In the genomic region with DNA sequence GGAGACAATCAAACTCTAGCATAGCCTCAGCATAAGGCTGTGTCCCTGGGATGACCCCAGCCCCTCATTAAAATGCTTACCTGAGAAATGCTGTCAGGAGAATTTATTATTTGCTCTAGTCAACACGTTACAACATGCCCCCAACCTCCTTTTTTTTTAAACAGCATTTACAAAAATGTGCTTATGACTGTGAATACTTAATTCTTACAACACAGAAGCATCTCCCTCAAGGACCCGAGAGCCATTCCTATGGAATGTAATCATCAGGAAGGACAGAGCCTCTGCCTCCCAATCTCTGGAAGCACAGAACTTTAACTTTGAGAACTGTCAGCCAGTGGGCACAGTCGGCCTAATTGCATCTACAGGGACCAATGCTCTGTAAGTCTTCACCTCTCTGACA, we compare ENCODE assay signal across 27 cellular contexts.
A peak's percentile ranks its signal among the peaks of the same experiment; 100 is the strongest.
DNase-seq lines count a peak whose midpoint lies in the region; ATAC-seq and TF ChIP-seq lines count a peak whose summit lies in the region.
"Had no signal": no experiment of that assay in that cellular context is flagged by ENCODE, and none has a peak within 500 bp of the region (broad histone marks: within the 10 kb centered on the region; RNA-seq: fewer than 3 reads in every experiment).

No MANE protein-coding gene starts in this region.

- TF ChIP-seq CTCF in epithelial cell of esophagus (IDR thresholded peaks at IDR 0.05; ENCODE audit: insufficient read depth, low read depth, low read length, missing control alignments), result no peak

- no peak overlapping the region for H3K4me3 ChIP-seq in epithelial cell of esophagus (ENCODE audit: low read length)
- H3K4me3 ChIP-seq: gastroesophageal sphincter, left ventricle myocardium inferior, SJSA1, skin epidermis had no signal

- peak; percentile 4 for DNase-seq in AG08395 (ENCODE audit: low spot score)
- DNase-seq in LHCN-M2 (ENCODE audit: low read depth), result peak; percentile 31
- DNase-seq in epithelial cell of esophagus (ENCODE audit: low read depth), result peak; percentile 57
- peak; percentile 88 for DNase-seq in islet precursor cell
- DNase-seq in NK-92 treated with Interleukin-12 subunit alpha and Interleukin-12 subunit beta, amount 100 ng/mL, for 24 hours (lab: John Stamatoyannopoulos, UW), result no peak
- DNase-seq in COLO668 (lab: John Stamatoyannopoulos, UW; ENCODE audit: unreplicated experiment), result no peak
- DNase-seq in occipital lobe (lab: John Stamatoyannopoulos, UW), result no peak
- DNase-seq: activated CD4-positive, alpha-beta memory T cell treated with anti-CD3 and anti-CD28 coated beads for 36 hours; activated CD4-positive, CD25-positive, alpha-beta regulatory T cell; activated naive CD4-positive, alpha-beta T cell treated with anti-CD3 and anti-CD28 coated beads, Interleukin-2, amount 50 U/mL, for 16 hours; anterior cingulate cortex; dermis blood vessel endothelial cell; hypothalamus; left ventricle myocardium inferior; naive thymus-derived CD8-positive, alpha-beta T cell; NCI-H2029 treated with DMSO at 0.1 percent for 48 hours; NCI-H345; NCI-H748 treated with DMSO at 0.1 percent for 48 hours; nucleus accumbens; stimulated activated naive CD8-positive, alpha-beta T cell treated with anti-CD3 and anti-CD28 coated beads, Interleukin-15, Interleukin-2, amounts not matched to agents 100 U/mL and 50 U/mL, for 24 hours; T-cell had no signal

- ATAC-seq in HG03432 (IDR thresholded peaks at IDR 0.05; ENCODE audit: unreplicated experiment), result no peak
- ATAC-seq: activated T-helper 17 cell treated with anti-CD3 and anti-CD28 coated beads, Interleukin-2, amount 50 U/mL, for 72 hours; gastroesophageal sphincter; HepG2; naive thymus-derived CD8-positive, alpha-beta T cell; stimulated activated naive CD8-positive, alpha-beta T cell treated with anti-CD3 and anti-CD28 coated beads, Interleukin-15, Interleukin-2, amounts not matched to agents 100 U/mL and 50 U/mL, for 24 hours; T-cell had no signal

Comparison
In these comparisons a context has a peak if more than half of its experiments do, and no peak if none do; other contexts are left out.
1. DNase-seq: peak in AG08395 (single experiment), LHCN-M2 (single experiment), epithelial cell of esophagus (single experiment) and islet precursor cell (single experiment); none in NK-92 treated with Interleukin-12 subunit alpha and Interleukin-12 subunit beta, amount 100 ng/mL, for 24 hours (single experiment), COLO668 (single experiment) and occipital lobe (single experiment).